16 cellular contexts compared by ENCODE assay signal in the genomic region with DNA sequence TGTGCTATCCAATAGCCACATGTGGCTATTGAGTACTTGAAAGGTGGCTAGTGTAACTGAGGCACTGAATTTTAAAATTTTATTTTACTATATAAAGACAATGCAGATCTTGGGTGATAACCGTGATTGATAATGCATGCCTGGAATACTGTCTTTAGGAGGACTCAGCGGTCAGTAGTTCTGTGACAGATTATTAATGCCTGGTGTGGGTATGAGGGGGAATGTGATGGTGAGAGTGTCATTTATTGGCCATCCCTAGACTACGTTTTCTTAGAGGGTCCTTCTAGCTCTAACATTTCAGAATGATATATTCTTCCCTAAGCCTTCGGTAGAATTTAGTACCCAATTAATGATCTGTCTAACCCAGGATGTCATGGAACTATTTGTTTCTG.
DNase-seq lines count a peak whose midpoint lies in the region; ATAC-seq lines count a peak whose summit lies in the region.
"Had no signal": no experiment of that assay in that cellular context is flagged by ENCODE, and none has a peak within 500 bp of the region (broad histone marks: within the 10 kb centered on the region; RNA-seq: fewer than 3 reads in every experiment).

No MANE protein-coding gene starts in this region.

- peak overlapping the region; percentile 93 for H3K27ac Mint-ChIP-seq in T-helper 2 cell treated with Interferon-gamma antibody and Interleukin-4, amounts not matched to agents 5 μg/mL and 100 μg/mL, for 36 hours

- H3K27me3 Mint-ChIP-seq in T-helper 2 cell treated with Interferon-gamma antibody and Interleukin-4, amounts not matched to agents 5 μg/mL and 100 μg/mL, for 36 hours (ENCODE audit: low read depth), result no peaks in the 10 kb centered on the region

- intact Hi-C loops in right cardiac atrium (cut with DNase I), result no loop called here

- H3K9me3 Mint-ChIP-seq in T-helper 2 cell treated with Interferon-gamma antibody and Interleukin-4, amounts not matched to agents 5 μg/mL and 100 μg/mL, for 36 hours, result peaks cover 18% of the 10 kb centered on the region

- ATAC-seq in GM18907 (IDR thresholded peaks at IDR 0.05; ENCODE audit: unreplicated experiment), result peak; percentile 9
- ATAC-seq in right cardiac atrium, result no peak
- ATAC-seq: Panc1, pancreas had no signal

- H3K4me1 Mint-ChIP-seq in T-helper 2 cell treated with Interferon-gamma antibody and Interleukin-4, amounts not matched to agents 5 μg/mL and 100 μg/mL, for 36 hours (ENCODE audit: low read depth), result peaks cover 22% of the 10 kb centered on the region

- 93% methylated on average over 2 of the region's 4 CpGs; no CpG with 5 or more reads in 1 of the 2 experiments for WGBS in mesodermal cell (ENCODE audit: insufficient coverage in 2 of 2), 2 experiments
- WGBS in right cardiac atrium, result 53% methylated on average over 4 of the region's 4 CpGs

- peak overlapping the region; percentile 65 for H3K4me3 Mint-ChIP-seq in T-helper 2 cell treated with Interferon-gamma antibody and Interleukin-4, amounts not matched to agents 5 μg/mL and 100 μg/mL, for 36 hours

- H3K36me3 ChIP-seq in mesodermal cell (ENCODE audit: control insufficient read depth, insufficient read depth, low read length), result no peaks in the 10 kb centered on the region
- H3K36me3 ChIP-seq: pancreas had no signal

- peaks cover 9% of the 10 kb centered on the region for H3K36me3 Mint-ChIP-seq in T-helper 2 cell treated with Interferon-gamma antibody and Interleukin-4, amounts not matched to agents 5 μg/mL and 100 μg/mL, for 36 hours (ENCODE audit: low read depth)

- H3K4me3 ChIP-seq in mesodermal cell (ENCODE audit: extremely low read depth, insufficient read depth, low read length, poor library complexity, severe bottlenecking) (no peak overlapping the region), right cardiac atrium (ENCODE audit: low read length) (no peak overlapping the region)
- H3K4me3 ChIP-seq: pancreas had no signal

- DNase-seq in T-helper 2 cell treated with Interferon-gamma antibody and Interleukin-4, amounts not matched to agents 5 μg/mL and 100 μg/mL, for 36 hours (ENCODE audit: low spot score), result no peak
- DNase-seq in T-helper 2 cell, result no peak
- DNase-seq in activated CD8-positive, alpha-beta memory T cell treated with anti-CD3 and anti-CD28 coated beads, Interleukin-2, amount 50 U/mL, for 48 hours, result peak; percentile 4
- DNase-seq in right cardiac atrium, result no peak
- DNase-seq in NCI-H82 treated with DMSO at 0.1 percent for 48 hours (lab: John Stamatoyannopoulos, UW; ENCODE audit: unreplicated experiment), result no peak
- DNase-seq in hepatic stellate cell (ENCODE audit: low spot score), result no peak
- DNase-seq: 8988T, DMS 273 treated with DMSO at 0.1 percent for 48 hours, H7, left ventricle myocardium superior, NCI-H774, pancreas had no signal

- H3K9me3 ChIP-seq in mesodermal cell (ENCODE audit: control insufficient read depth, low read length) (no peaks in the 10 kb centered on the region), right cardiac atrium (ENCODE audit: control insufficient read depth, low read length) (no peaks in the 10 kb centered on the region)
- H3K9me3 ChIP-seq: pancreas had no signal

- peaks cover 9% of the 10 kb centered on the region for H3K4me1 ChIP-seq in mesodermal cell (ENCODE audit: control insufficient read depth, insufficient read depth, low read length, poor library complexity, severe bottlenecking)
- peaks cover 3% of the 10 kb centered on the region for H3K4me1 ChIP-seq in right cardiac atrium (ENCODE audit: control insufficient read depth, insufficient read depth, low read length)
- H3K4me1 ChIP-seq: pancreas had no signal

- no peaks in the 10 kb centered on the region for H3K27me3 ChIP-seq in right cardiac atrium (ENCODE audit: control insufficient read depth, insufficient read depth)
- H3K27me3 ChIP-seq: pancreas had no signal

- peak overlapping the region; percentile 39 for H3K27ac ChIP-seq in mesodermal cell (ENCODE audit: low read depth, low read length, severe bottlenecking)
- H3K27ac ChIP-seq in right cardiac atrium (ENCODE audit: low read length), result no peak overlapping the region
- H3K27ac ChIP-seq: KMS-11, pancreas had no signal
